ENCODE assay signal across 13 cellular contexts in the genomic region with DNA sequence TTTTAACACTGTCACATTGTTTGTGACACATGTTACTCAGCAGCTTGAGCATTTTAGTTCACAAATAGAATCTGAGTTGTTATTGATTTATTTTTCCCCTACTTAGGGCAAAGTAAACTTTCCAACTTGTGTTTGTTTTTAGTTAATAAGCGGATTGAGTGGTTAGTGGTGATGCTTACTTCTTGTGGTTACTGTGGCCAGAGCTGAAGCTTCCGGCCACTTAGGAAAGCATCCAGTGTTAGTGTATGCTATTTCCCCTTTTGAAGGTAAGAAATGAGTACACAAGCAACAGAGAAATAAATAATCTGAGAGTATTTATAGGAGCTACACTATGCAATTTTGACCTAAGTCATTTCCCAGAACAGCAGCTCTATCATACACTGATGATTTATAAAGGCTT.
A peak's percentile ranks its signal among the peaks of the same experiment; 100 is the strongest.
DNase-seq lines count a peak whose midpoint lies in the region; ATAC-seq and TF ChIP-seq lines count a peak whose summit lies in the region.
"Had no signal": no experiment of that assay in that cellular context is flagged by ENCODE, and none has a peak within 500 bp of the region (broad histone marks: within the 10 kb centered on the region; RNA-seq: fewer than 3 reads in every experiment).

No MANE protein-coding gene starts in this region.

- ATAC-seq in GM18498 (IDR thresholded peaks at IDR 0.05; ENCODE audit: unreplicated experiment) (peak; percentile 95), GM21528 (IDR thresholded peaks at IDR 0.05; ENCODE audit: low FRiP score, unreplicated experiment) (peak; percentile 82), HG03159 (IDR thresholded peaks at IDR 0.05; ENCODE audit: unreplicated experiment) (peak; percentile 90), PC-3 (peak; percentile 73), left colon (no peak)
- no peak for ATAC-seq in naive thymus-derived CD8-positive, alpha-beta T cell

- H3K27me3 ChIP-seq in PC-3 (ENCODE audit: low read length), result no peaks in the 10 kb centered on the region

- H3K4me1 ChIP-seq in PC-3 (ENCODE audit: insufficient read depth, low read length), result no peaks in the 10 kb centered on the region
- H3K4me1 ChIP-seq: prostate gland had no signal

- H4K20me1 ChIP-seq in PC-3 (ENCODE audit: low read length), result no peaks in the 10 kb centered on the region

- H3K4me2 ChIP-seq in PC-3 (ENCODE audit: low read length), result no peak overlapping the region

- no peaks in the 10 kb centered on the region for H3K36me3 ChIP-seq in PC-3 (ENCODE audit: low read depth, low read length)
- H3K36me3 ChIP-seq: prostate gland had no signal

- no peak overlapping the region for H3K27ac ChIP-seq in PC-3 (ENCODE audit: low read length)
- H3K27ac ChIP-seq: C4-2B, prostate gland had no signal

- DNase-seq in PC-3 (peak; percentile 21), left colon (no peak)
- no peak for DNase-seq in naive thymus-derived CD8-positive, alpha-beta T cell
- DNase-seq in stimulated activated CD4-positive, alpha-beta T cell treated with anti-CD3 and anti-CD28 coated beads, Interleukin-12 subunit alpha, Interleukin-12 subunit beta, amount 100 ng/mL, for 4 hours, result no peak
- DNase-seq in activated CD4-positive, alpha-beta T cell treated with anti-CD3 and anti-CD28 coated beads, Interleukin-2, amount 50 U/mL, for 1 hour, result no peak
- DNase-seq: effector memory CD4-positive, alpha-beta T cell; NCI-H1436 had no signal

- no peak overlapping the region for H3K4me3 ChIP-seq in PC-3 (ENCODE audit: low read length)
- H3K4me3 ChIP-seq: prostate gland had no signal

- H3K9me3 Mint-ChIP-seq in naive thymus-derived CD8-positive, alpha-beta T cell, result peaks cover 6 to 29% (median 13%) of the 10 kb centered on the region in 9 donors

- BruUV-seq in PC-3 (replicated peaks; lab: Mats Ljungman, UMichigan), result no TSS peak

- H3K4me3 Mint-ChIP-seq in naive thymus-derived CD8-positive, alpha-beta T cell, result no peak overlapping the region
- H3K4me3 Mint-ChIP-seq: T-helper 1 cell treated with Interleukin-12 subunit alpha and Interleukin-12 subunit beta and Interleukin-4 antibody, amounts not matched to agents 30 μg/mL and 1 μg/mL, for 36 hours had no signal

- intact Hi-C loops in PC-3 (cut with micrococcal nuclease) (no loop called here), left colon (cut with DNase I, micrococcal nuclease) (no loop called here)

- peaks cover 0 to 4% (median 0%) of the 10 kb centered on the region in 3 donors for H3K36me3 Mint-ChIP-seq in naive thymus-derived CD8-positive, alpha-beta T cell

- no peaks in the 10 kb centered on the region for H3K27me3 Mint-ChIP-seq in naive thymus-derived CD8-positive, alpha-beta T cell

- no peaks in the 10 kb centered on the region for H3K9me2 ChIP-seq in PC-3 (replicated peaks; ENCODE audit: low read length)

- TF ChIP-seq CTCF in PC-3 (conservative IDR thresholded peaks at IDR 0.05; ENCODE audit: low read depth, low read length), result no peak

- H3K79me2 ChIP-seq in PC-3 (ENCODE audit: low read length), result no peaks in the 10 kb centered on the region

- H3K9ac ChIP-seq in PC-3 (ENCODE audit: low read length), result no peak overlapping the region

- no peaks in the 10 kb centered on the region for H3F3A ChIP-seq in PC-3 (ENCODE audit: low read length, unreplicated experiment)

- no peaks in the 10 kb centered on the region for H3K4me1 Mint-ChIP-seq in naive thymus-derived CD8-positive, alpha-beta T cell

- H2AFZ ChIP-seq in PC-3 (ENCODE audit: low read length), result no peak overlapping the region

- CTCF ChIA-PET in PC-3 (lab: Charles Lee), result no interaction called here

- POLR2A ChIA-PET in PC-3 (lab: Charles Lee; ENCODE audit: unreplicated experiment), result no interaction called here
- POLR2A ChIA-PET in naive thymus-derived CD8-positive, alpha-beta T cell (lab: Charles Lee), result no interaction called here

- H3K9me3 ChIP-seq in PC-3 (ENCODE audit: low read length), result no peaks in the 10 kb centered on the region

- H3K27ac Mint-ChIP-seq in naive thymus-derived CD8-positive, alpha-beta T cell, result no peak overlapping the region
- H3K27ac Mint-ChIP-seq: T-helper 1 cell treated with Interleukin-12 subunit alpha and Interleukin-12 subunit beta and Interleukin-4 antibody, amounts not matched to agents 30 μg/mL and 1 μg/mL, for 36 hours had no signal

Comparison
In these comparisons a context has a peak if more than half of its experiments do, and no peak if none do; other contexts are left out.
1. ATAC-seq: peak in GM18498 (single experiment), GM21528 (single experiment), HG03159 (single experiment) and PC-3 (single experiment); none in naive thymus-derived CD8-positive, alpha-beta T cell (0 of 2) and left colon (single experiment).